In genomic region chr13:66640231-66640630, GRCh38 we compare ENCODE assay signal across 1 cellular context.
TF ChIP-seq lines count a peak whose summit lies in the region.

No MANE protein-coding gene starts in this region.

TF ChIP-seq in GM23338, 12 proteins besides CTCF, POLR2A, EP300 and RAD21:
- TF ChIP-seq, protein P1, sequence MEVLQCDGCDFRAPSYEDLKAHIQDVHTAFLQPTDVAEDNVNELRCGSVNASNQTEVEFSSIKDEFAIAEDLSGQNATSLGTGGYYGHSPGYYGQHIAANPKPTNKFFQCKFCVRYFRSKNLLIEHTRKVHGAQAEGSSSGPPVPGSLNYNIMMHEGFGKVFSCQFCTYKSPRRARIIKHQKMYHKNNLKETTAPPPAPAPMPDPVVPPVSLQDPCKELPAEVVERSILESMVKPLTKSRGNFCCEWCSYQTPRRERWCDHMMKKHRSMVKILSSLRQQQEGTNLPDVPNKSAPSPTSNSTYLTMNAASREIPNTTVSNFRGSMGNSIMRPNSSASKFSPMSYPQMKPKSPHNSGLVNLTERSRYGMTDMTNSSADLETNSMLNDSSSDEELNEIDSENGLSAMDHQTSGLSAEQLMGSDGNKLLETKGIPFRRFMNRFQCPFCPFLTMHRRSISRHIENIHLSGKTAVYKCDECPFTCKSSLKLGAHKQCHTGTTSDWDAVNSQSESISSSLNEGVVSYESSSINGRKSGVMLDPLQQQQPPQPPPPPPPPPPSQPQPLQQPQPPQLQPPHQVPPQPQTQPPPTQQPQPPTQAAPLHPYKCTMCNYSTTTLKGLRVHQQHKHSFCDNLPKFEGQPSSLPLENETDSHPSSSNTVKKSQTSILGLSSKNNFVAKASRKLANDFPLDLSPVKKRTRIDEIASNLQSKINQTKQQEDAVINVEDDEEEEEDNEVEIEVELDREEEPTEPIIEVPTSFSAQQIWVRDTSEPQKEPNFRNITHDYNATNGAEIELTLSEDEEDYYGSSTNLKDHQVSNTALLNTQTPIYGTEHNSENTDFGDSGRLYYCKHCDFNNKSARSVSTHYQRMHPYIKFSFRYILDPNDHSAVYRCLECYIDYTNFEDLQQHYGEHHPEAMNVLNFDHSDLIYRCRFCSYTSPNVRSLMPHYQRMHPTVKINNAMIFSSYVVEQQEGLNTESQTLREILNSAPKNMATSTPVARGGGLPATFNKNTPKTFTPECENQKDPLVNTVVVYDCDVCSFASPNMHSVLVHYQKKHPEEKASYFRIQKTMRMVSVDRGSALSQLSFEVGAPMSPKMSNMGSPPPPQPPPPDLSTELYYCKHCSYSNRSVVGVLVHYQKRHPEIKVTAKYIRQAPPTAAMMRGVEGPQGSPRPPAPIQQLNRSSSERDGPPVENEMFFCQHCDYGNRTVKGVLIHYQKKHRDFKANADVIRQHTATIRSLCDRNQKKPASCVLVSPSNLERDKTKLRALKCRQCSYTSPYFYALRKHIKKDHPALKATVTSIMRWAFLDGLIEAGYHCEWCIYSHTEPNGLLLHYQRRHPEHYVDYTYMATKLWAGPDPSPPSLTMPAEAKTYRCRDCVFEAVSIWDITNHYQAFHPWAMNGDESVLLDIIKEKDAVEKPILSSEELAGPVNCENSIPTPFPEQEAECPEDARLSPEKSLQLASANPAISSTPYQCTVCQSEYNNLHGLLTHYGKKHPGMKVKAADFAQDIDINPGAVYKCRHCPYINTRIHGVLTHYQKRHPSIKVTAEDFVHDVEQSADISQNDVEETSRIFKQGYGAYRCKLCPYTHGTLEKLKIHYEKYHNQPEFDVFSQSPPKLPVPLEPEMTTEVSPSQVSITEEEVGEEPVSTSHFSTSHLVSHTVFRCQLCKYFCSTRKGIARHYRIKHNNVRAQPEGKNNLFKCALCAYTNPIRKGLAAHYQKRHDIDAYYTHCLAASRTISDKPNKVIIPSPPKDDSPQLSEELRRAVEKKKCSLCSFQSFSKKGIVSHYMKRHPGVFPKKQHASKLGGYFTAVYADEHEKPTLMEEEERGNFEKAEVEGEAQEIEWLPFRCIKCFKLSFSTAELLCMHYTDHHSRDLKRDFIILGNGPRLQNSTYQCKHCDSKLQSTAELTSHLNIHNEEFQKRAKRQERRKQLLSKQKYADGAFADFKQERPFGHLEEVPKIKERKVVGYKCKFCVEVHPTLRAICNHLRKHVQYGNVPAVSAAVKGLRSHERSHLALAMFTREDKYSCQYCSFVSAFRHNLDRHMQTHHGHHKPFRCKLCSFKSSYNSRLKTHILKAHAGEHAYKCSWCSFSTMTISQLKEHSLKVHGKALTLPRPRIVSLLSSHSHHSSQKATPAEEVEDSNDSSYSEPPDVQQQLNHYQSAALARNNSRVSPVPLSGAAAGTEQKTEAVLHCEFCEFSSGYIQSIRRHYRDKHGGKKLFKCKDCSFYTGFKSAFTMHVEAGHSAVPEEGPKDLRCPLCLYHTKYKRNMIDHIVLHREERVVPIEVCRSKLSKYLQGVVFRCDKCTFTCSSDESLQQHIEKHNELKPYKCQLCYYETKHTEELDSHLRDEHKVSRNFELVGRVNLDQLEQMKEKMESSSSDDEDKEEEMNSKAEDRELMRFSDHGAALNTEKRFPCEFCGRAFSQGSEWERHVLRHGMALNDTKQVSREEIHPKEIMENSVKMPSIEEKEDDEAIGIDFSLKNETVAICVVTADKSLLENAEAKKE (CRISPR knock-in tag; IDR thresholded peaks at IDR 0.05) = no peak
- no peak for TF ChIP-seq NANOG (IDR thresholded peaks at IDR 0.05; ENCODE audit: borderline replicate concordance)
- no peak for TF ChIP-seq CREB1 (CRISPR knock-in tag; IDR thresholded peaks at IDR 0.05; ENCODE audit: low read depth)
- TF ChIP-seq ETS1 (IDR thresholded peaks at IDR 0.05) = no peak
